1 cellular context compared by ENCODE assay signal in genomic region chr11:28107726-28108618, GRCh38.
TF ChIP-seq lines count a peak whose summit lies in the region.

KIF18A (minus strand) TSS chr11:28108156; CDS start chr11:28097947, 10,209 bp downstream.
METTL15 (plus strand) TSS chr11:28108388; CDS start chr11:28113335, 4,947 bp downstream.

TF ChIP-seq in K562, 482 proteins besides CTCF, POLR2A, EP300 and RAD21 (continued from another document and continues in another):
- peak; percentile 46; the same call in 1 of the 2 replicates for TF ChIP-seq VEZF1 (CRISPR knock-in tag; IDR thresholded peaks at IDR 0.05)
- TF ChIP-seq, protein P1, sequence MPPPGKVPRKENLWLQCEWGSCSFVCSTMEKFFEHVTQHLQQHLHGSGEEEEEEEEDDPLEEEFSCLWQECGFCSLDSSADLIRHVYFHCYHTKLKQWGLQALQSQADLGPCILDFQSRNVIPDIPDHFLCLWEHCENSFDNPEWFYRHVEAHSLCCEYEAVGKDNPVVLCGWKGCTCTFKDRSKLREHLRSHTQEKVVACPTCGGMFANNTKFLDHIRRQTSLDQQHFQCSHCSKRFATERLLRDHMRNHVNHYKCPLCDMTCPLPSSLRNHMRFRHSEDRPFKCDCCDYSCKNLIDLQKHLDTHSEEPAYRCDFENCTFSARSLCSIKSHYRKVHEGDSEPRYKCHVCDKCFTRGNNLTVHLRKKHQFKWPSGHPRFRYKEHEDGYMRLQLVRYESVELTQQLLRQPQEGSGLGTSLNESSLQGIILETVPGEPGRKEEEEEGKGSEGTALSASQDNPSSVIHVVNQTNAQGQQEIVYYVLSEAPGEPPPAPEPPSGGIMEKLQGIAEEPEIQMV (tag; conservative IDR thresholded peaks at IDR 0.05; ENCODE audit: low read depth): no peak
- peak; percentile 87 for TF ChIP-seq TBP (optimal IDR thresholded peaks at IDR 0.05; ENCODE audit: low read depth, low read length)
- TF ChIP-seq GABPA (tag; conservative IDR thresholded peaks at IDR 0.05; ENCODE audit: low read depth): peak; percentile 88
- no peak for TF ChIP-seq ZNF707 (CRISPR knock-in tag; conservative IDR thresholded peaks at IDR 0.05)
- TF ChIP-seq, protein P2, sequence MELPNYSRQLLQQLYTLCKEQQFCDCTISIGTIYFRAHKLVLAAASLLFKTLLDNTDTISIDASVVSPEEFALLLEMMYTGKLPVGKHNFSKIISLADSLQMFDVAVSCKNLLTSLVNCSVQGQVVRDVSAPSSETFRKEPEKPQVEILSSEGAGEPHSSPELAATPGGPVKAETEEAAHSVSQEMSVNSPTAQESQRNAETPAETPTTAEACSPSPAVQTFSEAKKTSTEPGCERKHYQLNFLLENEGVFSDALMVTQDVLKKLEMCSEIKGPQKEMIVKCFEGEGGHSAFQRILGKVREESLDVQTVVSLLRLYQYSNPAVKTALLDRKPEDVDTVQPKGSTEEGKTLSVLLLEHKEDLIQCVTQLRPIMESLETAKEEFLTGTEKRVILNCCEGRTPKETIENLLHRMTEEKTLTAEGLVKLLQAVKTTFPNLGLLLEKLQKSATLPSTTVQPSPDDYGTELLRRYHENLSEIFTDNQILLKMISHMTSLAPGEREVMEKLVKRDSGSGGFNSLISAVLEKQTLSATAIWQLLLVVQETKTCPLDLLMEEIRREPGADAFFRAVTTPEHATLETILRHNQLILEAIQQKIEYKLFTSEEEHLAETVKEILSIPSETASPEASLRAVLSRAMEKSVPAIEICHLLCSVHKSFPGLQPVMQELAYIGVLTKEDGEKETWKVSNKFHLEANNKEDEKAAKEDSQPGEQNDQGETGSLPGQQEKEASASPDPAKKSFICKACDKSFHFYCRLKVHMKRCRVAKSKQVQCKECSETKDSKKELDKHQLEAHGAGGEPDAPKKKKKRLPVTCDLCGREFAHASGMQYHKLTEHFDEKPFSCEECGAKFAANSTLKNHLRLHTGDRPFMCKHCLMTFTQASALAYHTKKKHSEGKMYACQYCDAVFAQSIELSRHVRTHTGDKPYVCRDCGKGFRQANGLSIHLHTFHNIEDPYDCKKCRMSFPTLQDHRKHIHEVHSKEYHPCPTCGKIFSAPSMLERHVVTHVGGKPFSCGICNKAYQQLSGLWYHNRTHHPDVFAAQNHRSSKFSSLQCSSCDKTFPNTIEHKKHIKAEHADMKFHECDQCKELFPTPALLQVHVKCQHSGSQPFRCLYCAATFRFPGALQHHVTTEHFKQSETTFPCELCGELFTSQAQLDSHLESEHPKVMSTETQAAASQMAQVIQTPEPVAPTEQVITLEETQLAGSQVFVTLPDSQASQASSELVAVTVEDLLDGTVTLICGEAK (IDR thresholded peaks at IDR 0.05): peak; percentile 80
- TF ChIP-seq, protein P2 (CRISPR knock-in tag; IDR thresholded peaks at IDR 0.05): no peak
- TF ChIP-seq HDAC2 (IDR thresholded peaks at IDR 0.05): peak; percentile 24; the same call in 1 of the 2 replicates
- 0 out of 2 replicates have a peak, but pooled peaks have one; percentile 22 for TF ChIP-seq SMARCE1 (IDR thresholded peaks at IDR 0.05)
- TF ChIP-seq, protein P3, sequence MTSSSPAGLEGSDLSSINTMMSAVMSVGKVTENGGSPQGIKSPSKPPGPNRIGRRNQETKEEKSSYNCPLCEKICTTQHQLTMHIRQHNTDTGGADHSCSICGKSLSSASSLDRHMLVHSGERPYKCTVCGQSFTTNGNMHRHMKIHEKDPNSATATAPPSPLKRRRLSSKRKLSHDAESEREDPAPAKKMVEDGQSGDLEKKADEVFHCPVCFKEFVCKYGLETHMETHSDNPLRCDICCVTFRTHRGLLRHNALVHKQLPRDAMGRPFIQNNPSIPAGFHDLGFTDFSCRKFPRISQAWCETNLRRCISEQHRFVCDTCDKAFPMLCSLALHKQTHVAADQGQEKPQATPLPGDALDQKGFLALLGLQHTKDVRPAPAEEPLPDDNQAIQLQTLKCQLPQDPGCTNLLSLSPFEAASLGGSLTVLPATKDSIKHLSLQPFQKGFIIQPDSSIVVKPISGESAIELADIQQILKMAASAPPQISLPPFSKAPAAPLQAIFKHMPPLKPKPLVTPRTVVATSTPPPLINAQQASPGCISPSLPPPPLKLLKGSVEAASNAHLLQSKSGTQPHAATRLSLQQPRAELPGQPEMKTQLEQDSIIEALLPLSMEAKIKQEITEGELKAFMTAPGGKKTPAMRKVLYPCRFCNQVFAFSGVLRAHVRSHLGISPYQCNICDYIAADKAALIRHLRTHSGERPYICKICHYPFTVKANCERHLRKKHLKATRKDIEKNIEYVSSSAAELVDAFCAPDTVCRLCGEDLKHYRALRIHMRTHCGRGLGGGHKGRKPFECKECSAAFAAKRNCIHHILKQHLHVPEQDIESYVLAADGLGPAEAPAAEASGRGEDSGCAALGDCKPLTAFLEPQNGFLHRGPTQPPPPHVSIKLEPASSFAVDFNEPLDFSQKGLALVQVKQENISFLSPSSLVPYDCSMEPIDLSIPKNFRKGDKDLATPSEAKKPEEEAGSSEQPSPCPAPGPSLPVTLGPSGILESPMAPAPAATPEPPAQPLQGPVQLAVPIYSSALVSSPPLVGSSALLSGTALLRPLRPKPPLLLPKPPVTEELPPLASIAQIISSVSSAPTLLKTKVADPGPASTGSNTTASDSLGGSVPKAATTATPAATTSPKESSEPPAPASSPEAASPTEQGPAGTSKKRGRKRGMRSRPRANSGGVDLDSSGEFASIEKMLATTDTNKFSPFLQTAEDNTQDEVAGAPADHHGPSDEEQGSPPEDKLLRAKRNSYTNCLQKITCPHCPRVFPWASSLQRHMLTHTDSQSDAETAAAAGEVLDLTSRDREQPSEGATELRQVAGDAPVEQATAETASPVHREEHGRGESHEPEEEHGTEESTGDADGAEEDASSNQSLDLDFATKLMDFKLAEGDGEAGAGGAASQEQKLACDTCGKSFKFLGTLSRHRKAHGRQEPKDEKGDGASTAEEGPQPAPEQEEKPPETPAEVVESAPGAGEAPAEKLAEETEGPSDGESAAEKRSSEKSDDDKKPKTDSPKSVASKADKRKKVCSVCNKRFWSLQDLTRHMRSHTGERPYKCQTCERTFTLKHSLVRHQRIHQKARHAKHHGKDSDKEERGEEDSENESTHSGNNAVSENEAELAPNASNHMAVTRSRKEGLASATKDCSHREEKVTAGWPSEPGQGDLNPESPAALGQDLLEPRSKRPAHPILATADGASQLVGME (CRISPR knock-in tag; IDR thresholded peaks at IDR 0.05): no peak
- peak; percentile 46 for TF ChIP-seq HNRNPLL (IDR thresholded peaks at IDR 0.05; ENCODE audit: low read depth, low read length, poor library complexity, severe bottlenecking)
- TF ChIP-seq, protein P4, sequence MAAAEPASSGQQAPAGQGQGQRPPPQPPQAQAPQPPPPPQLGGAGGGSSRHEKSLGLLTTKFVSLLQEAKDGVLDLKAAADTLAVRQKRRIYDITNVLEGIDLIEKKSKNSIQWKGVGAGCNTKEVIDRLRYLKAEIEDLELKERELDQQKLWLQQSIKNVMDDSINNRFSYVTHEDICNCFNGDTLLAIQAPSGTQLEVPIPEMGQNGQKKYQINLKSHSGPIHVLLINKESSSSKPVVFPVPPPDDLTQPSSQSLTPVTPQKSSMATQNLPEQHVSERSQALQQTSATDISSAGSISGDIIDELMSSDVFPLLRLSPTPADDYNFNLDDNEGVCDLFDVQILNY (CRISPR knock-in tag; IDR thresholded peaks at IDR 0.05): peak; percentile 72; the same call in 1 of the 2 replicates
- peak; percentile 9 for TF ChIP-seq BRD9 (IDR thresholded peaks at IDR 0.05; ENCODE audit: low read depth, partially characterized antibody)
- peak; percentile 91 for TF ChIP-seq CREB1 (IDR thresholded peaks at IDR 0.05)
- peak; percentile 94 for TF ChIP-seq CREB1 (CRISPR knock-in tag; IDR thresholded peaks at IDR 0.05)
- peak; percentile 97 for TF ChIP-seq ZBTB2 (IDR thresholded peaks at IDR 0.05)
- TF ChIP-seq BMI1 (IDR thresholded peaks at IDR 0.05; ENCODE audit: low read length): peak; percentile 89
- TF ChIP-seq GABPB1 (CRISPR knock-in tag; IDR thresholded peaks at IDR 0.05): peak; percentile 87
- peak; percentile 14; the same call in 1 of the 2 replicates for TF ChIP-seq NR2C2 (CRISPR knock-in tag; IDR thresholded peaks at IDR 0.05)
- TF ChIP-seq NR2C2 (tag; IDR thresholded peaks at IDR 0.05): peak; percentile 54
- peak; percentile 41 for TF ChIP-seq MYC (IDR thresholded peaks at IDR 0.05; ENCODE audit: low read depth, low read length)
- TF ChIP-seq MYC (CRISPR knock-in tag; IDR thresholded peaks at IDR 0.05; ENCODE audit: borderline replicate concordance, low read depth): no peak
- TF ChIP-seq POLR2H (tag; IDR thresholded peaks at IDR 0.05; ENCODE audit: low read depth): peak; percentile 79
- TF ChIP-seq EZH2 (IDR thresholded peaks at IDR 0.05; ENCODE audit: borderline replicate concordance, low read depth, low read length): no peak
- no peak for TF ChIP-seq HDGF (IDR thresholded peaks at IDR 0.05)
- TF ChIP-seq C11orf30 (IDR thresholded peaks at IDR 0.05; ENCODE audit: low read depth): 0 out of 2 replicates have a peak, but pooled peaks have one; percentile 10
- TF ChIP-seq MYBL2 (IDR thresholded peaks at IDR 0.05; ENCODE audit: low read depth): peak; percentile 96
- peak; percentile 93; the same call in 1 of the 2 replicates for TF ChIP-seq MYBL2 (CRISPR knock-in tag; IDR thresholded peaks at IDR 0.05; ENCODE audit: borderline replicate concordance)
- TF ChIP-seq ZC3H11A (IDR thresholded peaks at IDR 0.05; ENCODE audit: low read depth, low read length): no peak
- TF ChIP-seq HNRNPH1 (optimal IDR thresholded peaks at IDR 0.05; ENCODE audit: low read depth, low read length): no peak
- TF ChIP-seq JUND (IDR thresholded peaks at IDR 0.05; ENCODE audit: borderline replicate concordance, low read depth, low read length): peak; percentile 58
- TF ChIP-seq JUND (tag; IDR thresholded peaks at IDR 0.05; ENCODE audit: borderline replicate concordance, low read depth, low read length): 0 out of 3 replicates have a peak, but pooled peaks have one; percentile 27
- no peak for TF ChIP-seq ZNF586 (CRISPR knock-in tag; conservative IDR thresholded peaks at IDR 0.05)
- TF ChIP-seq IRF2 (CRISPR knock-in tag; IDR thresholded peaks at IDR 0.05): no peak
- no peak for TF ChIP-seq RBM14 (IDR thresholded peaks at IDR 0.05; ENCODE audit: borderline replicate concordance, insufficient read depth, low read depth, low read length)
- 0 out of 2 replicates have a peak, but pooled peaks have one; percentile 2 for TF ChIP-seq MAFK (IDR thresholded peaks at IDR 0.05; ENCODE audit: low read length)
- peak; percentile 46; the same call in 1 of the 2 replicates for TF ChIP-seq JUN (IDR thresholded peaks at IDR 0.05; ENCODE audit: borderline replicate concordance, low read depth, low read length)
- TF ChIP-seq JUN (CRISPR knock-in tag; IDR thresholded peaks at IDR 0.05; ENCODE audit: borderline replicate concordance): no peak
- TF ChIP-seq PHF20 (IDR thresholded peaks at IDR 0.05; ENCODE audit: partially characterized antibody): peak; percentile 24
- TF ChIP-seq BDP1 (IDR thresholded peaks at IDR 0.05; ENCODE audit: insufficient read depth, insufficient read length): no peak
- no peak for TF ChIP-seq PRMT5 (CRISPR knock-in tag; IDR thresholded peaks at IDR 0.05)
- peak; percentile 41; the same call in 1 of the 2 replicates for TF ChIP-seq BHLHE40 (IDR thresholded peaks at IDR 0.05; ENCODE audit: low read length)
